In genomic region chr12:103952497-103952896, GRCh38 we compare ENCODE assay signal across 25 cellular contexts. TPM values are rescaled to one million over a fixed set of nuclear protein-coding genes. Genes with fewer than 3 reads are reported as not detected.
DNase-seq lines count a peak whose midpoint lies in the region; ATAC-seq, FAIRE-seq and TF ChIP-seq lines count a peak whose summit lies in the region.
"Had no signal": no experiment of that assay in that cellular context is flagged by ENCODE, and none has a peak within 500 bp of the region (broad histone marks: within the 10 kb centered on the region; RNA-seq: fewer than 3 reads in every experiment).

No MANE protein-coding gene starts in this region.

- H3K27me3 ChIP-seq in GM12878 (replicated peaks in 1 of 2; ENCODE audit: control insufficient read depth in 2 of 2, insufficient read depth in 2 of 2, low read length in 1 of 2) (no peaks in the 10 kb centered on the region), HAP-1 (ENCODE audit: low read depth) (no peaks in the 10 kb centered on the region)
- H3K27me3 ChIP-seq: vagina had no signal

- peaks cover 8 to 32% of the 10 kb centered on the region in 2 experiments; a peak in 3 of 4 replicates for H3K36me3 ChIP-seq in GM12878 (ENCODE audit: control insufficient read depth in 2 of 2, insufficient read depth in 2 of 2, low read length in 1 of 2)
- H3K36me3 ChIP-seq in HAP-1 (replicated peaks) = peaks cover 73% of the 10 kb centered on the region

- H3K9me3 Mint-ChIP-seq in activated naive CD4-positive, alpha-beta T cell treated with anti-CD3 and anti-CD28 coated beads, Interleukin-2, amount 10 ng/mL, durations not matched to agents 7 days and 5 days = no peaks in the 10 kb centered on the region
- no peaks in the 10 kb centered on the region for H3K9me3 Mint-ChIP-seq in stimulated activated naive CD8-positive, alpha-beta T cell treated with anti-CD3 and anti-CD28 coated beads, Interleukin-15, amount 100 ng/mL, for 72 hours
- H3K9me3 Mint-ChIP-seq: activated CD4-positive, alpha-beta T cell treated with anti-CD3 and anti-CD28 coated beads, Interleukin-2, amount 10 ng/mL, durations not matched to agents 7 days and 5 days; CD14-positive monocyte had no signal

- peaks cover 8% of the 10 kb centered on the region for H3K4me1 ChIP-seq in GM12878 (ENCODE audit: control insufficient read depth, insufficient read depth, low read length)
- H3K4me1 ChIP-seq in HAP-1 = peaks cover 10% of the 10 kb centered on the region

- CTCF ChIA-PET in activated naive CD4-positive, alpha-beta T cell treated with anti-CD3 and anti-CD28 coated beads, Interleukin-2, amount 10 ng/mL, durations not matched to agents 7 days and 5 days (lab: Charles Lee) = interaction anchor here (1.4 kb wide), 1 partner anchor 17 kb away, joined by 4 read pairs; no protein-coding TSS in a partner anchor
- CTCF ChIA-PET in GM12878 (lab: Yijun Ruan, JAX) = interaction anchor here (1.1 to 3.9 kb wide), 6 partner anchors 10 to 156 kb away, joined by 3 to 17 read pairs (median 6); partner anchors contain the start of gene TDG

- H3K27ac ChIP-seq in GM12878 (ENCODE audit: control insufficient read depth, insufficient read depth) = no peak overlapping the region; the same call in 1 of the 2 replicates
- H3K27ac ChIP-seq: GM23248, lower lobe of right lung, vagina had no signal

- WGBS in GM12878 (ENCODE audit: insufficient coverage, insufficient replicate concordance, low lambda C conversion rate, missing lambda C conversion rate) = 0% methylated on average over 1 of the region's 1 CpG

- H3K27me3 Mint-ChIP-seq in activated naive CD4-positive, alpha-beta T cell treated with anti-CD3 and anti-CD28 coated beads, Interleukin-2, amount 10 ng/mL, durations not matched to agents 7 days and 5 days = no peaks in the 10 kb centered on the region
- H3K27me3 Mint-ChIP-seq in T-helper 17 cell = no peaks in the 10 kb centered on the region
- H3K27me3 Mint-ChIP-seq in stimulated activated naive CD8-positive, alpha-beta T cell treated with anti-CD3 and anti-CD28 coated beads, Interleukin-15, amount 100 ng/mL, for 72 hours = no peaks in the 10 kb centered on the region
- H3K27me3 Mint-ChIP-seq: activated CD4-positive, alpha-beta T cell treated with anti-CD3 and anti-CD28 coated beads, Interleukin-2, amount 10 ng/mL, durations not matched to agents 7 days and 5 days had no signal

- no peak overlapping the region for H3K9ac ChIP-seq in GM12878 (ENCODE audit: control insufficient read depth, insufficient read depth, low read length)
- H3K9ac ChIP-seq: GM23248 had no signal

- no peak for TF ChIP-seq POLR2A in GM12878 (IDR thresholded peaks at IDR 0.05; ENCODE audit: low read depth, low read length)

- intact Hi-C loops in GM12878 (cut with micrococcal nuclease; ENCODE audit: unreplicated experiment) = loop anchor here (2.0 kb wide), 1 partner anchor 22 kb away; the partner anchor contains the start of gene HSP90B1

- H3K36me3 Mint-ChIP-seq in activated naive CD4-positive, alpha-beta T cell treated with anti-CD3 and anti-CD28 coated beads, Interleukin-2, amount 10 ng/mL, durations not matched to agents 7 days and 5 days = peaks cover 49% of the 10 kb centered on the region
- peaks cover 12% of the 10 kb centered on the region for H3K36me3 Mint-ChIP-seq in T-helper 17 cell (ENCODE audit: low read depth)

- no peak for DNase-seq in activated naive CD4-positive, alpha-beta T cell treated with anti-CD3 and anti-CD28 coated beads, Interleukin-2, amount 10 ng/mL, durations not matched to agents 7 days and 5 days
- DNase-seq in activated naive CD4-positive, alpha-beta T cell (lab: John Stamatoyannopoulos, UW) = no peak
- DNase-seq in T-helper 17 cell (no peak), GM12878 (ENCODE audit: low read depth, low spot score) (no peak), NCI-H1417 (lab: John Stamatoyannopoulos, UW) (no peak), NCI-H526 (lab: John Stamatoyannopoulos, UW) (no peak), HAP-1 (ENCODE audit: low spot score in 2 of 2) (no peak)
- DNase-seq in stimulated activated naive CD8-positive, alpha-beta T cell treated with anti-CD3 and anti-CD28 coated beads, Interleukin-15, amount 100 ng/mL, for 72 hours = peak; percentile 27 to 40
- DNase-seq: ACHN; activated CD4-positive, alpha-beta T cell treated with anti-CD3 and anti-CD28 coated beads, Interleukin-2, amount 10 ng/mL, durations not matched to agents 7 days and 5 days; anterior cingulate cortex; DMS53; foreskin fibroblast; GM23248; hippocampal formation; islet precursor cell; lower lobe of right lung; NCI-H187; NCI-H226; OCI-M1; Right ventricle myocardium superior; substantia nigra had no signal

- RAD21 ChIA-PET in GM12878 (lab: Charles Lee; ENCODE audit: unreplicated experiment) = interaction anchor here (0.5 to 0.9 kb wide), 2 partner anchors 15 to 26 kb away, joined by 3 to 5 read pairs; no protein-coding TSS in a partner anchor

- H2AFZ ChIP-seq in GM12878 (ENCODE audit: control insufficient read depth, low read depth, low read length) = no peak overlapping the region
- H2AFZ ChIP-seq: GM23248 had no signal

- BruUV-seq in GM12878 (replicated peaks; lab: Mats Ljungman, UMichigan) = no TSS peak

- no peak for TF ChIP-seq CTCF in GM12878 (IDR thresholded peaks at IDR 0.05 in 2 of 3, conservative IDR thresholded peaks at IDR 0.05 in 1 of 3; ENCODE audit: control insufficient read depth in 2 of 3, extremely low read depth in 1 of 3, insufficient read depth in 1 of 3, low read depth in 3 of 3, low read length in 3 of 3)

- TF ChIP-seq RAD21 in GM12878 (IDR thresholded peaks at IDR 0.05; ENCODE audit: insufficient read depth, low read depth, low read length) = no peak

- no peak for FAIRE-seq in GM12878 (lab: Jason Lieb, UNC)
- FAIRE-seq: GM12892 had no signal

- H4K20me1 ChIP-seq in GM12878 (ENCODE audit: control insufficient read depth, insufficient read depth) = no peaks in the 10 kb centered on the region

- H3K79me2 ChIP-seq in GM12878 (ENCODE audit: control insufficient read depth, insufficient read depth, low read length) = peaks cover 20% of the 10 kb centered on the region

- POLR2A ChIA-PET in GM12878 (lab: Charles Lee) = interaction anchor here (0.6 to 2.5 kb wide), 4 partner anchors 12 to 110 kb away, joined by 5 to 15 read pairs (median 6); partner anchors contain the start of gene TDG

- peaks cover 46% of the 10 kb centered on the region for H3K4me1 Mint-ChIP-seq in activated naive CD4-positive, alpha-beta T cell treated with anti-CD3 and anti-CD28 coated beads, Interleukin-2, amount 10 ng/mL, durations not matched to agents 7 days and 5 days
- peaks cover 42% of the 10 kb centered on the region for H3K4me1 Mint-ChIP-seq in T-helper 17 cell
- H3K4me1 Mint-ChIP-seq in stimulated activated naive CD8-positive, alpha-beta T cell treated with anti-CD3 and anti-CD28 coated beads, Interleukin-15, amount 100 ng/mL, for 72 hours = peaks cover 76% of the 10 kb centered on the region

- peak in 1 of 2 experiments; percentile 60; a peak in 2 of 4 replicates for TF ChIP-seq EP300 in GM12878 (IDR thresholded peaks at IDR 0.05; ENCODE audit: borderline replicate concordance in 1 of 2, control insufficient read depth in 1 of 2, low read depth in 2 of 2, low read length in 2 of 2)

- no peak overlapping the region for H3K4me3 Mint-ChIP-seq in activated naive CD4-positive, alpha-beta T cell treated with anti-CD3 and anti-CD28 coated beads, Interleukin-2, amount 10 ng/mL, durations not matched to agents 7 days and 5 days
- H3K4me3 Mint-ChIP-seq in T-helper 17 cell = peak overlapping the region; percentile 39
- peak overlapping the region; percentile 82 to 83 for H3K4me3 Mint-ChIP-seq in stimulated activated naive CD8-positive, alpha-beta T cell treated with anti-CD3 and anti-CD28 coated beads, Interleukin-15, amount 100 ng/mL, for 72 hours
- H3K4me3 Mint-ChIP-seq: activated CD4-positive, alpha-beta T cell treated with anti-CD3 and anti-CD28 coated beads, Interleukin-2, amount 10 ng/mL, durations not matched to agents 7 days and 5 days; CD14-positive monocyte had no signal

- H3K27ac Mint-ChIP-seq in activated naive CD4-positive, alpha-beta T cell treated with anti-CD3 and anti-CD28 coated beads, Interleukin-2, amount 10 ng/mL, durations not matched to agents 7 days and 5 days = peak overlapping the region; percentile 49
- H3K27ac Mint-ChIP-seq in T-helper 17 cell = peak overlapping the region; percentile 93
- peak overlapping the region; percentile 81 to 92 for H3K27ac Mint-ChIP-seq in stimulated activated naive CD8-positive, alpha-beta T cell treated with anti-CD3 and anti-CD28 coated beads, Interleukin-15, amount 100 ng/mL, for 72 hours
- H3K27ac Mint-ChIP-seq: activated CD4-positive, alpha-beta T cell treated with anti-CD3 and anti-CD28 coated beads, Interleukin-2, amount 10 ng/mL, durations not matched to agents 7 days and 5 days had no signal

- ATAC-seq in T-helper 17 cell = no peak
- ATAC-seq in GM12878 = peak; percentile 22
- peak; percentile 80 for ATAC-seq in stimulated activated naive CD8-positive, alpha-beta T cell treated with anti-CD3 and anti-CD28 coated beads, Interleukin-15, amount 100 ng/mL, for 72 hours
- ATAC-seq: lower lobe of right lung had no signal

- no peak overlapping the region for H3K4me2 ChIP-seq in GM12878 (ENCODE audit: control insufficient read depth, insufficient read depth)

- in situ Hi-C loops in GM12878 (cut with MboI) = no loop called here
- in situ Hi-C loops in HAP-1 (cut with MboI; ENCODE audit: low sequenced_read_pairs) = no loop called here

- SMC1A ChIA-PET in GM12878 (lab: Charles Lee; ENCODE audit: uncharacterized antibody, unreplicated experiment) = interaction anchor here (0.6 to 8.1 kb wide), 12 partner anchors 10 to 394 kb away, joined by 3 to 67 read pairs (median 5); partner anchors contain the start of gene TDG

- H3K4me3 ChIP-seq in GM12878 (no peak overlapping the region), HAP-1 (no peak overlapping the region)
- H3K4me3 ChIP-seq: GM23248, lower lobe of right lung, vagina had no signal

- no peaks in the 10 kb centered on the region for H3K9me3 ChIP-seq in T-helper 17 cell (ENCODE audit: control insufficient read depth, low read length, poor library complexity, severe bottlenecking)
- no peaks in the 10 kb centered on the region for H3K9me3 ChIP-seq in GM12878 (replicated peaks; ENCODE audit: control insufficient read depth, insufficient read depth, low read length)
- H3K9me3 ChIP-seq in HAP-1 = no peaks in the 10 kb centered on the region; the same call in 1 of the 2 replicates
- H3K9me3 ChIP-seq: lower lobe of right lung, vagina had no signal

RNA-seq across cellular contexts. Expression of gene TDG, which starts 13.2 kb away (rescaled TPM):
- total RNA-seq in T-helper 17 cell = 10 to 100 TPM; 27.0 to 30.4 TPM
- total RNA-seq in GM12878 (2013; cell fraction: nucleolus; rRNA removed) = 63.4 and 64.9 TPM in 2 replicates
- 47.5 and 57.8 TPM in 2 replicates for total RNA-seq in GM12878 (2014; rRNA removed)
- total RNA-seq in GM12878 (2014; rRNA removed; fragmentation: Illumina TruSeq; extraction: Trizol) = 53.7 and 56.3 TPM in 2 replicates
- total RNA-seq in GM12878 (2021) = 46.7 and 51.9 TPM in 2 replicates
- 15.8 TPM for polyA plus RNA-seq in GM12878 (2011; ENCODE audit: low read depth)
- 47.5 and 72.3 TPM in 2 replicates for polyA plus RNA-seq in GM12878 (2011; rRNA removed)
- 17.1 and 17.3 TPM in 2 replicates for polyA plus RNA-seq in GM12878 (2011; cell fraction: cytosol; rRNA removed)
- polyA plus RNA-seq in GM12878 (2011; cell fraction: nucleus; rRNA removed) = 58.2 and 62.0 TPM in 2 replicates
- 24.3 and 25.7 TPM in 2 replicates for polyA plus RNA-seq in GM12878 (2012)
- 63.6 and 70.5 TPM in 2 replicates for polyA plus RNA-seq in GM12878 (2014; fragmentation: Illumina TruSeq; extraction: Trizol)
- polyA plus RNA-seq in GM12878 (2014; fragmentation: Nextera tagmentation; extraction: Ambion mirVana) = 10 to 100 TPM; 29.7 to 33.7 TPM
- polyA plus RNA-seq in GM12878 (2014; rRNA removed) = 44.0 and 50.5 TPM in 2 replicates
- polyA plus RNA-seq in GM12878 (2016; fragmentation: Nextera tagmentation; extraction: Ambion mirVana) = 10 to 100 TPM; 63.2 to 68.8 TPM
- 21.7 and 30.6 TPM in 2 replicates for polyA minus RNA-seq in GM12878 (2011; rRNA and poly(A)+ RNA removed)
- polyA minus RNA-seq in GM12878 (2011; cell fraction: cytosol; rRNA and poly(A)+ RNA removed) = 14.6 and 15.5 TPM in 2 replicates
- 17.8 and 21.0 TPM in 2 replicates for polyA minus RNA-seq in GM12878 (2011; cell fraction: nucleus; rRNA and poly(A)+ RNA removed)

RNA-seq across cellular contexts. Expression of gene HSP90B1, which starts 22.3 kb away (rescaled TPM):
- total RNA-seq in T-helper 17 cell = 100 to 1,000 TPM; 339 to 429 TPM
- total RNA-seq in GM12878 (2013; cell fraction: nucleolus; rRNA removed) = 492 and 493 TPM in 2 replicates
- total RNA-seq in GM12878 (2014; rRNA removed) = 298 and 306 TPM in 2 replicates
- total RNA-seq in GM12878 (2014; rRNA removed; fragmentation: Illumina TruSeq; extraction: Trizol) = 644 and 702 TPM in 2 replicates
- 511 and 557 TPM in 2 replicates for total RNA-seq in GM12878 (2021)
- polyA plus RNA-seq in GM12878 (2011; ENCODE audit: low read depth) = 428 TPM
- polyA plus RNA-seq in GM12878 (2011; rRNA removed) = 443 and 639 TPM in 2 replicates
- polyA plus RNA-seq in GM12878 (2011; cell fraction: cytosol; rRNA removed) = 135 and 136 TPM in 2 replicates
- 477 and 595 TPM in 2 replicates for polyA plus RNA-seq in GM12878 (2011; cell fraction: nucleus; rRNA removed)
- polyA plus RNA-seq in GM12878 (2012) = 568 and 601 TPM in 2 replicates
- 715 and 780 TPM in 2 replicates for polyA plus RNA-seq in GM12878 (2014; fragmentation: Illumina TruSeq; extraction: Trizol)
- polyA plus RNA-seq in GM12878 (2014; fragmentation: Nextera tagmentation; extraction: Ambion mirVana) = 100 to 1,000 TPM; 254 to 414 TPM
- polyA plus RNA-seq in GM12878 (2014; rRNA removed) = 495 and 564 TPM in 2 replicates
- 100 to 1,000 TPM; 936 to 968 TPM for polyA plus RNA-seq in GM12878 (2016; fragmentation: Nextera tagmentation; extraction: Ambion mirVana)
- polyA minus RNA-seq in GM12878 (2011; rRNA and poly(A)+ RNA removed) = 148 and 211 TPM in 2 replicates
- 90.8 and 99.4 TPM in 2 replicates for polyA minus RNA-seq in GM12878 (2011; cell fraction: cytosol; rRNA and poly(A)+ RNA removed)
- polyA minus RNA-seq in GM12878 (2011; cell fraction: nucleus; rRNA and poly(A)+ RNA removed) = 145 and 205 TPM in 2 replicates

Comparison
In these comparisons a context has a peak if more than half of its experiments do, and no peak if none do; other contexts are left out.
1. DNase-seq: peak in stimulated activated naive CD8-positive, alpha-beta T cell treated with anti-CD3 and anti-CD28 coated beads, Interleukin-15, amount 100 ng/mL, for 72 hours (2 of 2); none in activated naive CD4-positive, alpha-beta T cell treated with anti-CD3 and anti-CD28 coated beads, Interleukin-2, amount 10 ng/mL, durations not matched to agents 7 days and 5 days (single experiment), activated naive CD4-positive, alpha-beta T cell (0 of 4), T-helper 17 cell (0 of 3), GM12878 (single experiment), NCI-H1417 (0 of 3), NCI-H526 (0 of 2) and HAP-1 (0 of 2).
2. Peak in every context shown above with its lines, with median percentiles within 50 percentile points of each other: H3K27ac Mint-ChIP-seq.